Comparison of ENCODE assay signal across 23 cellular contexts in the genomic region with DNA sequence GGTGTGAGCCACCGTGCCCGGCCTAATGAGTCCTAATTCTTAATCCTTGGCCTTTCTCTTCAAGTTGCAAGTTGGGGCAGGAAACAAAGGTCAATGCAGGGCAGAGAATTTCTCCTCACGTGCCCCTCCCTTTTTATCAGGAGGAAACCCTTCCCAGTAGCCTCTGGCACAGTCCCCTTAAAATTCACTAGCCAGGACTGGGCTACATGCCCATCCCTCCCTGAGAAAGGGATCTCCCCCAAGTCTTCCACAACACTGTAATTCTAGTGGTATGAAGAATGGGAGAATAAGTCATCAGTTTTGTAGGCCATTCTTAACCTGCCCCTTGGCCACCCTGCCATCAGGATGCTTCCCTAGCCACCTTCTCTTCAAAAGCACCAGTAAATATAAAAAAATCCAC. TPM values are rescaled to one million over a fixed set of nuclear protein-coding genes. Genes with fewer than 3 reads are reported as not detected.
DNase-seq lines count a peak whose midpoint lies in the region; TF ChIP-seq lines count a peak whose summit lies in the region.
"Had no signal": no experiment of that assay in that cellular context is flagged by ENCODE, and none has a peak within 500 bp of the region (broad histone marks: within the 10 kb centered on the region; RNA-seq: fewer than 3 reads in every experiment).

No MANE protein-coding gene starts in this region.

- H3F3A ChIP-seq in neural progenitor cell (ENCODE audit: low read depth), result no peaks in the 10 kb centered on the region

- H3K27ac Mint-ChIP-seq in neural progenitor cell, result no peak overlapping the region
- H3K27ac Mint-ChIP-seq: CD14-positive monocyte; CD4-positive, alpha-beta memory T cell had no signal

- no peaks in the 10 kb centered on the region for H3K79me2 ChIP-seq in osteoblast (ENCODE audit: insufficient read depth, low read length)
- H3K79me2 ChIP-seq in neural progenitor cell (ENCODE audit: low read depth), result no peaks in the 10 kb centered on the region

- H3K4me1 Mint-ChIP-seq in neural progenitor cell, result no peaks in the 10 kb centered on the region
- H3K4me1 Mint-ChIP-seq: CD14-positive monocyte; CD4-positive, alpha-beta memory T cell; CD4-positive, CD25-positive, alpha-beta regulatory T cell; CD8-positive, alpha-beta memory T cell had no signal

- H3K4me3 Mint-ChIP-seq in neural progenitor cell, result no peak overlapping the region
- H3K4me3 Mint-ChIP-seq: CD14-positive monocyte; CD4-positive, alpha-beta memory T cell; CD4-positive, CD25-positive, alpha-beta regulatory T cell; CD8-positive, alpha-beta memory T cell had no signal

- H3K36me3 ChIP-seq in osteoblast (ENCODE audit: insufficient read depth, low read length) (no peaks in the 10 kb centered on the region), neural progenitor cell (no peaks in the 10 kb centered on the region)
- H3K36me3 ChIP-seq: BE2C, BLaER1 had no signal

- H3K4me1 ChIP-seq in osteoblast (ENCODE audit: insufficient read depth, low read length) (no peaks in the 10 kb centered on the region), neural progenitor cell (no peaks in the 10 kb centered on the region)
- H3K4me1 ChIP-seq: BE2C had no signal

- H3K36me3 Mint-ChIP-seq in neural progenitor cell, result no peaks in the 10 kb centered on the region
- H3K36me3 Mint-ChIP-seq: CD14-positive monocyte; CD4-positive, alpha-beta memory T cell; CD4-positive, CD25-positive, alpha-beta regulatory T cell had no signal

- H3K9ac ChIP-seq in neural progenitor cell, result no peak overlapping the region
- H3K9ac ChIP-seq: BLaER1 had no signal

- H3K9me3 ChIP-seq in osteoblast (ENCODE audit: low read depth, low read length) (no peaks in the 10 kb centered on the region), neural progenitor cell (ENCODE audit: low read depth) (no peaks in the 10 kb centered on the region)
- H3K9me3 ChIP-seq: BE2C, BLaER1 had no signal

- H2AFZ ChIP-seq in osteoblast (ENCODE audit: low read length) (no peak overlapping the region), neural progenitor cell (replicated peaks) (no peak overlapping the region)

- no peaks in the 10 kb centered on the region for H3K9me3 Mint-ChIP-seq in neural progenitor cell
- H3K9me3 Mint-ChIP-seq: CD4-positive, alpha-beta memory T cell; CD4-positive, CD25-positive, alpha-beta regulatory T cell; CD8-positive, alpha-beta memory T cell had no signal

- DNase-seq in NCI-H226 (peak; percentile 50), fibroblast of peridontal ligament (ENCODE audit: extremely low read depth) (peak; percentile 9), osteoblast (ENCODE audit: insufficient read length, low spot score, missing footprints) (peak; percentile 22), neural progenitor cell (ENCODE audit: low spot score) (no peak), T-helper 9 cell (no peak), NCI-H510A treated with DMSO at 0.1 percent for 48 hours (lab: John Stamatoyannopoulos, UW) (no peak)
- no peak for DNase-seq in NK-92 treated with Interleukin-12 subunit alpha and Interleukin-12 subunit beta, amount 100 ng/mL, for 24 hours (lab: John Stamatoyannopoulos, UW)
- DNase-seq: 8988T; ACHN; BE2C; C1 segment of cervical spinal cord; CD4-positive, alpha-beta memory T cell; CD4-positive, CD25-positive, alpha-beta regulatory T cell; CD8-positive, alpha-beta memory T cell; COR-L47; DMS 273 treated with DMSO at 0.1 percent for 48 hours; DMS153; DMS79; DND-41; EL; GDM1 had no signal

- H3K4me3 ChIP-seq in osteoblast (ENCODE audit: insufficient read depth, low read length), result no peak overlapping the region
- H3K4me3 ChIP-seq in neural progenitor cell, result no peak overlapping the region
- H3K4me3 ChIP-seq: BLaER1 had no signal

- H3K27me3 ChIP-seq in osteoblast (ENCODE audit: insufficient read depth, low read length), result no peaks in the 10 kb centered on the region
- H3K27me3 ChIP-seq in neural progenitor cell, result no peaks in the 10 kb centered on the region
- H3K27me3 ChIP-seq: BE2C, BLaER1 had no signal

- H3K4me2 ChIP-seq in osteoblast (ENCODE audit: insufficient read depth, low read length) (no peak overlapping the region), neural progenitor cell (no peak overlapping the region)
- H3K4me2 ChIP-seq: BLaER1 had no signal

- H3K27me3 Mint-ChIP-seq in neural progenitor cell (ENCODE audit: insufficient read depth, low read depth), result peaks cover 4% of the 10 kb centered on the region
- H3K27me3 Mint-ChIP-seq: CD4-positive, alpha-beta memory T cell; CD4-positive, CD25-positive, alpha-beta regulatory T cell; CD8-positive, alpha-beta memory T cell had no signal

- no peak overlapping the region for H3K27ac ChIP-seq in osteoblast (ENCODE audit: low read depth, low read length)
- H3K27ac ChIP-seq in neural progenitor cell, result no peak overlapping the region
- H3K27ac ChIP-seq: BLaER1 had no signal

- no peaks in the 10 kb centered on the region for H4K20me1 ChIP-seq in osteoblast (ENCODE audit: insufficient read depth, low read length)
- no peaks in the 10 kb centered on the region for H4K20me1 ChIP-seq in neural progenitor cell (ENCODE audit: low read depth)
- H4K20me1 ChIP-seq: BLaER1 had no signal

- TF ChIP-seq CTCF in osteoblast (IDR thresholded peaks at IDR 0.05; ENCODE audit: extremely low read depth, low read depth, low read length) (no peak), neural progenitor cell (IDR thresholded peaks at IDR 0.05) (no peak)

RNA-seq across cellular contexts. Expression of a gene that starts 42.2 kb away (rescaled TPM):
- 7.6 and 9.7 TPM in 2 replicates for total RNA-seq in osteoblast
- total RNA-seq in neural progenitor cell (ENCODE audit: low replicate concordance), result 0.75 and 2.4 TPM in 2 replicates

RNA-seq across cellular contexts. Expression of a gene that starts 59.4 kb away (rescaled TPM):
- total RNA-seq in osteoblast (46.9 and 50.3 TPM in 2 replicates), neural progenitor cell (ENCODE audit: low replicate concordance) (32.9 and 44.3 TPM in 2 replicates)

Comparison
In these comparisons a context has a peak if more than half of its experiments do, and no peak if none do; other contexts are left out.
1. DNase-seq: peak in NCI-H226 (single experiment), fibroblast of peridontal ligament (single experiment) and osteoblast (single experiment); none in neural progenitor cell (single experiment), NK-92 treated with Interleukin-12 subunit alpha and Interleukin-12 subunit beta, amount 100 ng/mL, for 24 hours (single experiment), T-helper 9 cell (single experiment) and NCI-H510A treated with DMSO at 0.1 percent for 48 hours (single experiment).